ENCODE assay signal across 1 cellular context in genomic region chr2:177212106-177212894, GRCh38.
TF ChIP-seq lines count a peak whose summit lies in the region.

TSS of gene HNRNPA3 (plus strand) at chr2:177212794. CDS start at chr2:177212800, 6 bp downstream.

TF ChIP-seq in HEK293, 187 proteins besides CTCF, POLR2A, EP300 and RAD21 (continued from another document):
- TF ChIP-seq PRDM10 (tag by site-specific recombination; IDR thresholded peaks at IDR 0.05) (0 out of 2 replicates have a peak, but pooled peaks have one; percentile 32), SCRT2 (tag by site-specific recombination; IDR thresholded peaks at IDR 0.05) (peak; percentile 89), PRDM1 (tag by site-specific recombination; IDR thresholded peaks at IDR 0.05) (peak; percentile 84), SP3 (tag by site-specific recombination; IDR thresholded peaks at IDR 0.05) (peak; percentile 88), KLF9 (tag by site-specific recombination; IDR thresholded peaks at IDR 0.05; ENCODE audit: low read depth) (peak; percentile 55; the same call in 1 of the 2 replicates), ZBTB26 (tag by site-specific recombination; optimal IDR thresholded peaks at IDR 0.05) (peak; percentile 90), SP2 (tag by site-specific recombination; IDR thresholded peaks at IDR 0.05) (peak; percentile 86), MZF1 (tag by site-specific recombination; IDR thresholded peaks at IDR 0.05; ENCODE audit: borderline replicate concordance) (peak; percentile 19; the same call in 1 of the 2 replicates), REST (tag by site-specific recombination; IDR thresholded peaks at IDR 0.05) (peak; percentile 88), ZFP41 (tag by site-specific recombination; IDR thresholded peaks at IDR 0.05; ENCODE audit: borderline replicate concordance) (no peak), HIC1 (tag by site-specific recombination; IDR thresholded peaks at IDR 0.05) (peak; percentile 89), EGR2 (tag by site-specific recombination; IDR thresholded peaks at IDR 0.05; ENCODE audit: low read depth) (0 out of 2 replicates have a peak, but pooled peaks have one; percentile 4), ZNF701 (tag by site-specific recombination; IDR thresholded peaks at IDR 0.05) (peak; percentile 80), ZNF2 (tag by site-specific recombination; IDR thresholded peaks at IDR 0.05) (peak; percentile 57; the same call in 1 of the 2 replicates), KLF8 (tag by site-specific recombination; IDR thresholded peaks at IDR 0.05) (0 out of 2 replicates have a peak, but pooled peaks have one; percentile 13), ZNF335 (tag by site-specific recombination; conservative IDR thresholded peaks at IDR 0.05) (peak; percentile 49; the same call in 1 of the 2 replicates), KLF10 (tag by site-specific recombination; IDR thresholded peaks at IDR 0.05) (0 out of 2 replicates have a peak, but pooled peaks have one; percentile 12), SP7 (tag by site-specific recombination; IDR thresholded peaks at IDR 0.05) (peak; percentile 28; the same call in 1 of the 2 replicates)
TF ChIP-seq in HEK293: peak in this region for 24.
